In the genomic region with DNA sequence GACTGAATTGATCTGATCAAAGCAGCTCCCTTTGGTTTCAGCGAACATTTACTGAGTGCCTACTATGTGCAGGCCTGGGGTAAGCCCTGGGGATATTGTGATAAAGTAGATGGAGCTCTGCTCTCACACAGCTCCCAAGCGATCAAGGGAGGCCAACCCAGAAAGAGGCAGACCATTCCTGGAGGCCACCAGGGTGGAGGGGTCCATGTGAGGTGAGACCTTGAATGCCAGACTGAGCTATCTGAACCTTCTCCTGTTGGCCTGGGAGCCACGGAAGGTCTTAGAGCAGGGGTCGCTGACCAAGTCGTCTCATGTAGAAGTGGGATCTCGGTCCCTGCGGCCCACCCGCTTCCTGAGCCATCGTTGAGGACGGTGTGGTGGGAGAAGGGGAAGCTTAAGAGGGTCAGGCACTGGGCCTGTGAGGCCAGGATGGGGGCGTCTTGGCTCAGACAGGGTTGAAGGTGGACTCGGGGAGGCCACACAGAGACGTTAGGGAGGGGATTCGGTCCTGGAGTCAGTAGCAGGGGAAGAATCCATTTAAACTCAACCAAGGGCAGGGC, we compare ENCODE assay signal across 2 cellular contexts.
TF ChIP-seq lines count a peak whose summit lies in the region.

No MANE protein-coding gene starts in this region.

TF ChIP-seq in IMR-90, 13 proteins besides CTCF, POLR2A, EP300 and RAD21:
- TF ChIP-seq USF2 (IDR thresholded peaks at IDR 0.05; ENCODE audit: low read depth, low read length) (no peak), MAFK (IDR thresholded peaks at IDR 0.05; ENCODE audit: low read depth, low read length) (no peak), SMC3 (IDR thresholded peaks at IDR 0.05; ENCODE audit: low read depth, low read length) (no peak), MAZ (IDR thresholded peaks at IDR 0.05; ENCODE audit: borderline replicate concordance, low read depth, low read length) (no peak), FOS (IDR thresholded peaks at IDR 0.05; ENCODE audit: low read depth, low read length) (no peak), BHLHE40 (IDR thresholded peaks at IDR 0.05; ENCODE audit: low read depth, low read length) (no peak)

TF ChIP-seq in H1, 55 proteins besides CTCF, POLR2A, EP300 and RAD21:
- TF ChIP-seq GTF2F1 (IDR thresholded peaks at IDR 0.05; ENCODE audit: borderline replicate concordance, low read depth, low read length): no peak
- no peak for TF ChIP-seq TEAD4 (IDR thresholded peaks at IDR 0.05; ENCODE audit: low read depth, low read length)
- TF ChIP-seq CREB1 (IDR thresholded peaks at IDR 0.05): no peak
- TF ChIP-seq JUN (IDR thresholded peaks at IDR 0.05; ENCODE audit: low read depth, low read length): no peak
- TF ChIP-seq, protein P1, sequence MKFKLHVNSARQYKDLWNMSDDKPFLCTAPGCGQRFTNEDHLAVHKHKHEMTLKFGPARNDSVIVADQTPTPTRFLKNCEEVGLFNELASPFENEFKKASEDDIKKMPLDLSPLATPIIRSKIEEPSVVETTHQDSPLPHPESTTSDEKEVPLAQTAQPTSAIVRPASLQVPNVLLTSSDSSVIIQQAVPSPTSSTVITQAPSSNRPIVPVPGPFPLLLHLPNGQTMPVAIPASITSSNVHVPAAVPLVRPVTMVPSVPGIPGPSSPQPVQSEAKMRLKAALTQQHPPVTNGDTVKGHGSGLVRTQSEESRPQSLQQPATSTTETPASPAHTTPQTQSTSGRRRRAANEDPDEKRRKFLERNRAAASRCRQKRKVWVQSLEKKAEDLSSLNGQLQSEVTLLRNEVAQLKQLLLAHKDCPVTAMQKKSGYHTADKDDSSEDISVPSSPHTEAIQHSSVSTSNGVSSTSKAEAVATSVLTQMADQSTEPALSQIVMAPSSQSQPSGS (IDR thresholded peaks at IDR 0.05; ENCODE audit: low read length): no peak
- TF ChIP-seq TAF1 (IDR thresholded peaks at IDR 0.05; ENCODE audit: low read depth, low read length): no peak
- TF ChIP-seq BRCA1 (IDR thresholded peaks at IDR 0.05; ENCODE audit: low read depth, low read length): no peak
- TF ChIP-seq E2F6 (IDR thresholded peaks at IDR 0.05): no peak
- no peak for TF ChIP-seq SIN3A (conservative IDR thresholded peaks at IDR 0.05 in 1 of 2, IDR thresholded peaks at IDR 0.05 in 1 of 2; ENCODE audit: low read depth in 1 of 2, low read length in 2 of 2)
- TF ChIP-seq HDAC2 (IDR thresholded peaks at IDR 0.05; ENCODE audit: borderline replicate concordance in 1 of 2, low read depth in 2 of 2, low read length in 2 of 2): no peak
- no peak for TF ChIP-seq RNF2 (IDR thresholded peaks at IDR 0.05; ENCODE audit: borderline replicate concordance, low read depth, low read length, missing control alignments, poor library complexity, severe bottlenecking)
- no peak for TF ChIP-seq NRF1 (IDR thresholded peaks at IDR 0.05; ENCODE audit: low read depth, low read length)
- no peak for TF ChIP-seq YY1 (IDR thresholded peaks at IDR 0.05; ENCODE audit: low read depth, low read length)
- no peak for TF ChIP-seq KDM5A (IDR thresholded peaks at IDR 0.05; ENCODE audit: low read length)
- TF ChIP-seq CTBP2 (IDR thresholded peaks at IDR 0.05; ENCODE audit: borderline replicate concordance, insufficient read depth, insufficient read length, low read length): no peak
- TF ChIP-seq SIRT6 (IDR thresholded peaks at IDR 0.05; ENCODE audit: low read length): no peak
